ENCODE assay signal across 16 cellular contexts in genomic region chr22:42692239-42693054, GRCh38. TPM values are rescaled to one million over a fixed set of nuclear protein-coding genes. Genes with fewer than 3 reads are reported as not detected.
A peak's percentile ranks its signal among the peaks of the same experiment; 100 is the strongest.
DNase-seq lines count a peak whose midpoint lies in the region; ATAC-seq and TF ChIP-seq lines count a peak whose summit lies in the region.
"Had no signal": no experiment of that assay in that cellular context is flagged by ENCODE, and none has a peak within 500 bp of the region (broad histone marks: within the 10 kb centered on the region; RNA-seq: fewer than 3 reads in every experiment).

No MANE protein-coding gene starts in this region.

- peaks cover 15% of the 10 kb centered on the region for H3K4me1 Mint-ChIP-seq in GM23338
- peaks cover 17% of the 10 kb centered on the region for H3K4me1 Mint-ChIP-seq in WTC11
- H3K4me1 Mint-ChIP-seq in naive B cell = peaks cover 27 to 45% (median 40%) of the 10 kb centered on the region in 3 donors
- H3K4me1 Mint-ChIP-seq: immature natural killer cell had no signal

- H3K9me2 ChIP-seq in GM23338 (ENCODE audit: insufficient read depth) = no peaks in the 10 kb centered on the region

- CTCF ChIA-PET in WTC11 (lab: Charles Lee) = interaction anchor here (0.6 kb wide), 1 partner anchor 43 kb away, joined by 3 read pairs; no protein-coding TSS in a partner anchor

- peaks cover 8% of the 10 kb centered on the region for H3K4me1 ChIP-seq in GM23338 (ENCODE audit: insufficient read depth)

- H3K4me2 ChIP-seq in GM23338 = no peak overlapping the region
- H3K4me2 ChIP-seq: smooth muscle cell had no signal

- H3K27ac Mint-ChIP-seq in GM23338 (no peak overlapping the region), WTC11 (0 out of 2 replicates have a peak overlapping the region, but pooled peaks have one; percentile 23), naive B cell (peak overlapping the region; percentile 67 to 97 (median 91))
- H3K27ac Mint-ChIP-seq: immature natural killer cell had no signal

- POLR2A ChIA-PET in WTC11 (lab: Charles Lee) = no interaction called here

- H3K27me3 ChIP-seq in GM23338 (ENCODE audit: insufficient read depth) = no peaks in the 10 kb centered on the region
- H3K27me3 ChIP-seq: MG63, SJCRH30 had no signal

- no peaks in the 10 kb centered on the region; the same call in 1 of the 2 replicates for H3K36me3 ChIP-seq in GM23338 (ENCODE audit: insufficient read depth)
- H3K36me3 ChIP-seq: SJCRH30 had no signal

- intact Hi-C loops in left colon (cut with DNase I, micrococcal nuclease) = no loop called here

- no peaks in the 10 kb centered on the region for H3K9me3 Mint-ChIP-seq in GM23338
- H3K9me3 Mint-ChIP-seq in WTC11 = no peaks in the 10 kb centered on the region
- no peaks in the 10 kb centered on the region for H3K9me3 Mint-ChIP-seq in naive B cell
- H3K9me3 Mint-ChIP-seq: immature natural killer cell had no signal

- no peaks in the 10 kb centered on the region for H4K20me1 ChIP-seq in GM23338 (replicated peaks; ENCODE audit: insufficient read depth)

- peak; percentile 40 for DNase-seq in D341Med (ENCODE audit: low spot score)
- DNase-seq in GM23338 (ENCODE audit: low spot score) = peak; percentile 45
- no peak for DNase-seq in WTC11 (ENCODE audit: low spot score)
- peak; percentile 51 for DNase-seq in naive B cell
- no peak for DNase-seq in 8988T
- DNase-seq in COR-L47 (lab: John Stamatoyannopoulos, UW) = no peak
- DNase-seq in NCI-H2107 (lab: John Stamatoyannopoulos, UW) = no peak
- no peak for DNase-seq in left colon
- DNase-seq: activated CD4-positive, alpha-beta T cell treated with anti-CD3 and anti-CD28 coated beads for 48 hours; activated gamma-delta T cell; C1 segment of cervical spinal cord; immature natural killer cell; MG63; NCI-H524 treated with DMSO at 0.1 percent for 48 hours; SJCRH30 had no signal

- H3F3A ChIP-seq in GM23338 (replicated peaks; ENCODE audit: low read depth) = no peaks in the 10 kb centered on the region

- no peaks in the 10 kb centered on the region for H3K79me2 ChIP-seq in GM23338 (replicated peaks; ENCODE audit: insufficient read depth)

- peaks cover 1% of the 10 kb centered on the region for H3K27me3 Mint-ChIP-seq in GM23338 (ENCODE audit: insufficient read depth, low read depth, poor library complexity)
- no peaks in the 10 kb centered on the region for H3K27me3 Mint-ChIP-seq in WTC11 (ENCODE audit: low read depth)
- H3K27me3 Mint-ChIP-seq in naive B cell = no peaks in the 10 kb centered on the region

- H3K4me3 Mint-ChIP-seq in GM23338 (no peak overlapping the region), WTC11 (no peak overlapping the region), naive B cell (peak overlapping the region in 7 of 8 donors; percentile 55 to 87 (median 75))
- H3K4me3 Mint-ChIP-seq: immature natural killer cell had no signal

- H3K36me3 Mint-ChIP-seq in GM23338 (ENCODE audit: low read depth) (no peaks in the 10 kb centered on the region; the same call in 2 of the 3 replicates), WTC11 (no peaks in the 10 kb centered on the region), naive B cell (no peaks in the 10 kb centered on the region)
- H3K36me3 Mint-ChIP-seq: immature natural killer cell had no signal

- ATAC-seq in GM23338 (peak; percentile 59), WTC11 (no peak; the same call in 1 of the 2 replicates), naive B cell (ENCODE audit: low read depth in 2 of 2) (peak; percentile 88 to 91), left colon (no peak)

- H2AFZ ChIP-seq in GM23338 = no peak overlapping the region

- no peak overlapping the region for H3K4me3 ChIP-seq in GM23338
- H3K4me3 ChIP-seq: MG63, SJCRH30, smooth muscle cell had no signal

- H3K27ac ChIP-seq in GM23338 (ENCODE audit: low read depth) = no peak overlapping the region
- H3K27ac ChIP-seq: SJCRH30 had no signal

- TF ChIP-seq CTCF in GM23338 (conservative IDR thresholded peaks at IDR 0.05; ENCODE audit: low read depth in 2 of 2) = peak; percentile 36 to 62
- TF ChIP-seq CTCF in WTC11 (IDR thresholded peaks at IDR 0.05) = no peak

TF ChIP-seq in GM23338, 12 proteins besides CTCF, POLR2A, EP300 and RAD21 (continues in another document):
- no peak for TF ChIP-seq EZH2 (IDR thresholded peaks at IDR 0.05; ENCODE audit: low read depth, unreplicated experiment)
- TF ChIP-seq REST (IDR thresholded peaks at IDR 0.05; ENCODE audit: unreplicated experiment) = no peak
- TF ChIP-seq POLR2AphosphoS5 (IDR thresholded peaks at IDR 0.05; ENCODE audit: low read depth) = no peak

TF ChIP-seq in WTC11, 78 proteins besides CTCF, POLR2A, EP300 and RAD21 (continues in another document):
- TF ChIP-seq FOXJ3 (CRISPR knock-in tag; IDR thresholded peaks at IDR 0.05; ENCODE audit: borderline replicate concordance) (no peak), ZNF423 (CRISPR knock-in tag; IDR thresholded peaks at IDR 0.05) (no peak), SMAD3 (CRISPR knock-in tag; IDR thresholded peaks at IDR 0.05; ENCODE audit: borderline replicate concordance) (no peak), RELA (CRISPR knock-in tag; IDR thresholded peaks at IDR 0.05; ENCODE audit: borderline replicate concordance) (no peak), CREM (CRISPR knock-in tag; IDR thresholded peaks at IDR 0.05) (no peak), CBFB (CRISPR knock-in tag; IDR thresholded peaks at IDR 0.05; ENCODE audit: low read depth) (no peak), HMGA2 (CRISPR knock-in tag; IDR thresholded peaks at IDR 0.05) (no peak), GABPB1 (CRISPR knock-in tag; IDR thresholded peaks at IDR 0.05) (no peak), NFATC4 (CRISPR knock-in tag; IDR thresholded peaks at IDR 0.05) (no peak), ZNF425 (CRISPR knock-in tag; conservative IDR thresholded peaks at IDR 0.05) (no peak), ZBTB43 (CRISPR knock-in tag; IDR thresholded peaks at IDR 0.05) (no peak), PRRX2 (CRISPR knock-in tag; IDR thresholded peaks at IDR 0.05) (no peak), ZNF121 (CRISPR knock-in tag; IDR thresholded peaks at IDR 0.05) (no peak), JUN (CRISPR knock-in tag; IDR thresholded peaks at IDR 0.05) (no peak), E2F4 (CRISPR knock-in tag; IDR thresholded peaks at IDR 0.05; ENCODE audit: borderline replicate concordance, low read depth) (no peak), GTF2I (CRISPR knock-in tag; conservative IDR thresholded peaks at IDR 0.05) (no peak)

RNA-seq across cellular contexts. Expression of gene A4GALT, which starts 28.2 kb away (rescaled TPM):
- 12.7 and 16.2 TPM in 2 replicates for total RNA-seq in GM23338 (2014; rRNA removed; shearing (Covaris generic))
- polyA plus RNA-seq in GM23338 (2016; fragmentation: Nextera tagmentation; extraction: Ambion mirVana) (7.0 and 8.9 TPM in 2 replicates), naive B cell (ENCODE audit: low read depth in 6 of 6) (under 1 TPM in 1 of 6 donors, not detected in 5; 0.73 TPM)
- total RNA-seq in WTC11 (2021) (13.9 to 22.1 TPM (median 16.8 TPM) in 3 replicates), left colon (1 to 10 TPM; 5.1 to 6.3 TPM)

RNA-seq across cellular contexts. Expression of gene CYB5R3, which starts 43.3 kb away (rescaled TPM):
- 66.4 and 76.2 TPM in 2 replicates for total RNA-seq in GM23338 (2014; rRNA removed; shearing (Covaris generic))
- polyA plus RNA-seq in GM23338 (2016; fragmentation: Nextera tagmentation; extraction: Ambion mirVana) (66.8 and 76.9 TPM in 2 replicates), naive B cell (ENCODE audit: low read depth in 6 of 6) (100 to 1,000 TPM in 2 of 6 donors, 10 to 100 TPM in 4; 72.0 to 142 (median 83.8) TPM)
- total RNA-seq in WTC11 (2021) (85.4 to 98.7 TPM (median 93.9 TPM) in 3 replicates), left colon (100 to 1,000 TPM; 157 to 192 TPM)

RNA-seq across cellular contexts. Expression of gene ATP5MGL, which starts 52.0 kb away (rescaled TPM):
- total RNA-seq in GM23338 (2014; rRNA removed; shearing (Covaris generic)) = not detected in 2 replicates
- polyA plus RNA-seq in GM23338 (2016; fragmentation: Nextera tagmentation; extraction: Ambion mirVana) (0.30 and 0.53 TPM in 2 replicates), naive B cell (ENCODE audit: low read depth in 6 of 6) (1 to 10 TPM in 1 of 6 donors, under 1 TPM in 2, not detected in 3; 0.38 to 1.6 (median 0.77) TPM)
- total RNA-seq in WTC11 (2021) (0.23 to 0.74 TPM (median 0.25 TPM) in 3 replicates), left colon (under 1 TPM; 0.34 to 0.89 TPM)

Comparison
In these comparisons a context has a peak if more than half of its experiments do, and no peak if none do; other contexts are left out.
1. DNase-seq: peak in D341Med (single experiment), GM23338 (single experiment) and naive B cell (single experiment); none in WTC11 (single experiment), 8988T (single experiment), COR-L47 (single experiment), NCI-H2107 (single experiment) and left colon (0 of 2).
2. ATAC-seq: peak in GM23338 (single experiment) and naive B cell (2 of 2); none in WTC11 (single experiment) and left colon (single experiment).
3. H3K4me3 Mint-ChIP-seq: peak in naive B cell (7 of 8); none in GM23338 (single experiment) and WTC11 (single experiment).